8 cellular contexts compared by ENCODE assay signal in the genomic region with DNA sequence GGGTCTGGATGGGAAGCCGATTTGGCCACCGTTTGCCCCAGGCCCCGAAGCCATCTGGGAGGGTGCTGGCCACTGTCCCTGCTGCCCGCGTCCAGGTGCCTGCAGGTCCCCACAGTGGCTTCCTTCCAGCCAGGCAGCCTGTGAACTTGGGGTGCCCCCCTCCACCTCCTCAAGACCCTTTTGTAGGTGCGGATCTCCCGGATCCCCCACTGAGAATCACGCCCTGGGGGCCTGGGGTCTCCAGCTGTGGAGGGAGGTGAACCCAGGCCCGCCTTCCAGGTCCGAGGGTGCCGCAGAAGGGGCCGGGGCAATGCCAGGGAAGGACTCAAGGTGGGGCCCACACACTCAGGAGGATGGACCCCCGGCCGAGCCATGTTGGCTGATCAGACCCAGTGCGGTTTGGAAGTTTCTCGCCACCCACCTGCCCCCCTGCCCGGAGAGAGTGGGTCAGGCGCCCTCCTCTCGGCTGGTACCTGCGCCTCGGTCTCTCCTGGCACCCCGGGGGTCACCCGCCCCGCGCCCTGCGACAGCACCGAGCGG. TPM values are rescaled to one million over a fixed set of nuclear protein-coding genes. Genes with fewer than 3 reads are reported as not detected.
DNase-seq lines count a peak whose midpoint lies in the region; ATAC-seq, FAIRE-seq and TF ChIP-seq lines count a peak whose summit lies in the region.

No MANE protein-coding gene starts in this region.

- H3K9ac ChIP-seq in iPS-20b (ENCODE audit: low read depth, low read length), result peak overlapping the region; percentile 75; the same call in 1 of the 2 replicates

- no peak overlapping the region for H3K27ac ChIP-seq in body of pancreas
- no peak overlapping the region for H3K27ac ChIP-seq in iPS-20b (ENCODE audit: low read length)
- H3K27ac ChIP-seq in testis, result peak overlapping the region; percentile 40 to 77

- H3K9me3 ChIP-seq in body of pancreas (no peaks in the 10 kb centered on the region), iPS-20b (ENCODE audit: insufficient read depth, low read depth, low read length) (no peaks in the 10 kb centered on the region), testis (no peaks in the 10 kb centered on the region)

- 14% methylated on average over 26 of the region's 28 CpGs; no CpG with 5 or more reads in 1 of the 2 donors for WGBS in body of pancreas, 2 donors
- 14 to 33% methylated on average over 3 to 23 of the region's 28 CpGs for WGBS in testis, 2 donors

- peaks cover 45% of the 10 kb centered on the region for H3K4me1 ChIP-seq in body of pancreas
- no peaks in the 10 kb centered on the region; the same call in 1 of the 2 replicates for H3K4me1 ChIP-seq in iPS-20b (ENCODE audit: insufficient read depth, low read length)
- H3K4me1 ChIP-seq in testis, result peaks cover 22% of the 10 kb centered on the region

- H3K36me3 ChIP-seq in body of pancreas (replicated peaks in 1 of 2; ENCODE audit: insufficient read depth in 1 of 2, low read depth in 2 of 2), result no peaks in the 10 kb centered on the region
- no peaks in the 10 kb centered on the region; the same call in 1 of the 2 replicates for H3K36me3 ChIP-seq in iPS-20b (ENCODE audit: insufficient read depth, low read depth, low read length)
- H3K36me3 ChIP-seq in testis (ENCODE audit: low read depth, missing control alignments), result no peaks in the 10 kb centered on the region

- no peak for FAIRE-seq in RCC 7860 (lab: Jason Lieb, UNC)

- intact Hi-C loops in body of pancreas (cut with DNase I) (no loop called here), testis (cut with DNase I; ENCODE audit: low total_unique reads) (no loop called here)

- TF ChIP-seq CTCF in body of pancreas (IDR thresholded peaks at IDR 0.05) (no peak), testis (IDR thresholded peaks at IDR 0.05) (no peak)

- H3K27me3 ChIP-seq in body of pancreas (peaks cover 0 to 38% of the 10 kb centered on the region in 2 donors), iPS-20b (ENCODE audit: insufficient read depth, low read length) (peaks cover 33% of the 10 kb centered on the region), testis (no peaks in the 10 kb centered on the region)

- TF ChIP-seq POLR2A in body of pancreas (IDR thresholded peaks at IDR 0.05) (no peak), testis (IDR thresholded peaks at IDR 0.05) (no peak)

- H3K4me3 ChIP-seq in body of pancreas (no peak overlapping the region), iPS-20b (ENCODE audit: low read length) (peak overlapping the region; percentile 75), testis (peak overlapping the region; percentile 44 to 51)

- DNase-seq in NCI-H146 (lab: John Stamatoyannopoulos, UW), result peak; percentile 36
- DNase-seq in NCI-H146 treated with DMSO at 0.1 percent for 48 hours (lab: John Stamatoyannopoulos, UW; ENCODE audit: unreplicated experiment), result no peak
- DNase-seq in body of pancreas, result no peak
- DNase-seq in testis, result no peak
- no peak for DNase-seq in RCC 7860 (ENCODE audit: low spot score)

- peak; percentile 12 for ATAC-seq in body of pancreas
- no peak for ATAC-seq in GM21367 (IDR thresholded peaks at IDR 0.05; ENCODE audit: unreplicated experiment)
- ATAC-seq in HG02763 (IDR thresholded peaks at IDR 0.05; ENCODE audit: unreplicated experiment), result no peak

RNA-seq across cellular contexts. Expression of a gene that starts 1.7 kb away (rescaled TPM):
- total RNA-seq in body of pancreas (1 to 10 TPM; 2.6 to 6.7 TPM), testis (10 to 100 TPM; 16.1 to 23.3 TPM)
- 13.2 TPM for polyA plus RNA-seq in testis (ENCODE audit: insufficient read depth, low read depth, low replicate concordance)

Comparison
In these comparisons a context has a peak if more than half of its experiments do, and no peak if none do; other contexts are left out.
1. H3K27ac ChIP-seq: peak in testis (2 of 2); none in body of pancreas (0 of 4) and iPS-20b (single experiment).
2. H3K4me3 ChIP-seq: peak in iPS-20b (single experiment) and testis (2 of 2); none in body of pancreas (0 of 2).